8 cellular contexts compared by ENCODE assay signal in genomic region chr3:167882057-167882667, GRCh38.
DNase-seq lines count a peak whose midpoint lies in the region; ATAC-seq, FAIRE-seq and TF ChIP-seq lines count a peak whose summit lies in the region.

No MANE protein-coding gene starts in this region.

- FAIRE-seq in HepG2 (lab: Jason Lieb, UNC), result peak; percentile 50

- no peaks in the 10 kb centered on the region for H3K27me3 ChIP-seq in breast epithelium
- H3K27me3 ChIP-seq in HepG2 (ENCODE audit: control insufficient read depth in 1 of 2, insufficient read depth in 2 of 2, low read length in 2 of 2), result no peaks in the 10 kb centered on the region; a peak in 1 of 5 replicates
- H3K27me3 ChIP-seq in testis, result no peaks in the 10 kb centered on the region

- no peak for TF ChIP-seq RAD21 in HepG2 (CRISPR knock-in tag; IDR thresholded peaks at IDR 0.05)

- TF ChIP-seq CTCF in GM20000 (IDR thresholded peaks at IDR 0.05; ENCODE audit: extremely low read depth, missing control alignments) (no peak), breast epithelium (IDR thresholded peaks at IDR 0.05) (peak; percentile 55 to 68 (median 65)), HepG2 (CRISPR knock-in tag; IDR thresholded peaks at IDR 0.05) (peak; percentile 50), testis (IDR thresholded peaks at IDR 0.05) (peak in 1 of 3 experiments; percentile 83)

- H3K9me3 ChIP-seq in breast epithelium (no peaks in the 10 kb centered on the region), HepG2 (ENCODE audit: low read length) (no peaks in the 10 kb centered on the region), testis (no peaks in the 10 kb centered on the region)

- TF ChIP-seq POLR2A in breast epithelium (IDR thresholded peaks at IDR 0.05) (no peak), HepG2 (IDR thresholded peaks at IDR 0.05; ENCODE audit: insufficient read depth in 1 of 2, low read depth in 2 of 2, low read length in 2 of 2) (no peak), testis (IDR thresholded peaks at IDR 0.05) (no peak)

- H3K4me1 ChIP-seq in breast epithelium (no peaks in the 10 kb centered on the region), HepG2 (ENCODE audit: insufficient read depth, low read length) (peaks cover 10% of the 10 kb centered on the region), testis (no peaks in the 10 kb centered on the region)

- intact Hi-C loops in breast epithelium (cut with DNase I; ENCODE audit: low total_unique reads), result no loop called here
- intact Hi-C loops in HepG2 (cut with micrococcal nuclease; ENCODE audit: unreplicated experiment), result loop anchor here (1.0 to 2.0 kb wide), 4 partner anchors 147 to 502 kb away; partner anchors contain the start of genes PDCD10, SERPINI1 and ZBBX
- intact Hi-C loops in testis (cut with DNase I; ENCODE audit: low total_unique reads), result no loop called here

- H3K4me3 ChIP-seq in breast epithelium, result no peak overlapping the region
- H3K4me3 ChIP-seq in HepG2 (replicated peaks in 1 of 3; ENCODE audit: insufficient read depth in 1 of 3, low read depth in 2 of 3, low read length in 3 of 3), result no peak overlapping the region
- H3K4me3 ChIP-seq in testis, result no peak overlapping the region

- no peak overlapping the region for H3K4me2 ChIP-seq in HepG2 (ENCODE audit: low read depth, low read length)

- H3K79me2 ChIP-seq in HepG2 (ENCODE audit: insufficient read depth, low read length), result no peaks in the 10 kb centered on the region

- H3K27ac ChIP-seq in breast epithelium (no peak overlapping the region), HepG2 (ENCODE audit: extremely low read length, insufficient read depth, low read length) (no peak overlapping the region), testis (no peak overlapping the region)

- POLR2A ChIA-PET in HepG2 (lab: Yijun Ruan, JAX), result interaction anchor here (0.9 kb wide), 1 partner anchor 147 kb away, joined by 3 read pairs; the partner anchor contains the start of gene SERPINI1

- no peak overlapping the region for H3K9ac ChIP-seq in HepG2 (ENCODE audit: insufficient read depth, low read depth, low read length)

- no TSS peak for BruUV-seq in HepG2 (replicated peaks; lab: Mats Ljungman, UMichigan)

- H3K36me3 ChIP-seq in breast epithelium, result no peaks in the 10 kb centered on the region
- H3K36me3 ChIP-seq in HepG2 (replicated peaks in 1 of 2; ENCODE audit: control insufficient read depth in 1 of 2, insufficient read depth in 2 of 2, low read length in 2 of 2), result no peaks in the 10 kb centered on the region
- no peaks in the 10 kb centered on the region for H3K36me3 ChIP-seq in testis (ENCODE audit: low read depth, missing control alignments)

- TF ChIP-seq EP300 in HepG2 (IDR thresholded peaks at IDR 0.05; ENCODE audit: low read depth in 2 of 2, low read length in 2 of 2) (no peak), HepG2 (CRISPR knock-in tag; IDR thresholded peaks at IDR 0.05; ENCODE audit: borderline replicate concordance) (no peak)

- H4K20me1 ChIP-seq in HepG2 (ENCODE audit: insufficient read depth, low read length), result no peaks in the 10 kb centered on the region

- peak; percentile 79 for ATAC-seq in HG03520 (IDR thresholded peaks at IDR 0.05; ENCODE audit: unreplicated experiment)
- 0 out of 3 replicates have a peak, but pooled peaks have one; percentile 31 for ATAC-seq in HepG2

- no peak overlapping the region for H2AFZ ChIP-seq in HepG2 (ENCODE audit: low read length)

- CTCF ChIA-PET in HepG2 (lab: Yijun Ruan, JAX; ENCODE audit: low intra/inter-chr PET ratio, low total read pairs), result interaction anchor here (1.8 to 2.5 kb wide), 2 partner anchors 475 to 502 kb away, joined by 10 to 11 read pairs; partner anchors contain the start of gene ZBBX

- in situ Hi-C loops in HepG2 (cut with HindIII; ENCODE audit: extremely low pct_ligation_motif_present, low pct_unique_long_range_greater_than_20kb), result loop anchor here (5.0 kb wide), 1 partner anchor 475 kb away; no protein-coding TSS in a partner anchor

- WGBS in HepG2 (ENCODE audit: low lambda C conversion rate), result 2% methylated on average over 1 of the region's 1 CpG
- WGBS in testis, 2 donors, result 0 to 5% methylated on average over 1 of the region's 1 CpG

- DNase-seq in DMS53 treated with DMSO at 0.1 percent for 48 hours (lab: John Stamatoyannopoulos, UW; ENCODE audit: unreplicated experiment) (peak; percentile 65), GM20000 (ENCODE audit: low spot score) (peak; percentile 38), NCI-H748 treated with DMSO at 0.1 percent for 48 hours (lab: John Stamatoyannopoulos, UW) (peak; percentile 13), breast epithelium (ENCODE audit: low spot score in 2 of 2) (no peak), HepG2 (ENCODE audit: low spot score) (peak; percentile 30), testis (no peak)
- DNase-seq in activated naive CD4-positive, alpha-beta T cell treated with Interleukin-2 at 50 U/mL for 16 hours, result no peak

TF ChIP-seq in HepG2, 621 proteins besides CTCF, POLR2A, EP300 and RAD21:
- TF ChIP-seq STAG1 (CRISPR knock-in tag; IDR thresholded peaks at IDR 0.05), result peak; percentile 57
- TF ChIP-seq SRSF1 (optimal IDR thresholded peaks at IDR 0.05; ENCODE audit: low read depth, low read length), result no peak
- no peak for TF ChIP-seq ZNF576 (CRISPR knock-in tag; IDR thresholded peaks at IDR 0.05)
- TF ChIP-seq THRA (CRISPR knock-in tag; IDR thresholded peaks at IDR 0.05; ENCODE audit: borderline replicate concordance), result no peak
- TF ChIP-seq ARID3A (IDR thresholded peaks at IDR 0.05; ENCODE audit: low read depth, low read length), result peak; percentile 61; the same call in 1 of the 2 replicates
- 0 out of 2 replicates have a peak, but pooled peaks have one; percentile 38 for TF ChIP-seq SMC3 (IDR thresholded peaks at IDR 0.05; ENCODE audit: low read length)
- no peak for TF ChIP-seq ZNF720 (CRISPR knock-in tag; IDR thresholded peaks at IDR 0.05)

Comparison
In these comparisons a context has a peak if more than half of its experiments do, and no peak if none do; other contexts are left out.
1. DNase-seq: peak in DMS53 treated with DMSO at 0.1 percent for 48 hours (single experiment), GM20000 (single experiment), NCI-H748 treated with DMSO at 0.1 percent for 48 hours (single experiment) and HepG2 (single experiment); none in breast epithelium (0 of 2), activated naive CD4-positive, alpha-beta T cell treated with Interleukin-2 at 50 U/mL for 16 hours (single experiment) and testis (single experiment).